In genomic region chr9:112890106-112891081, GRCh38 we compare ENCODE assay signal across 9 cellular contexts. TPM values are rescaled to one million over a fixed set of nuclear protein-coding genes. Genes with fewer than 3 reads are reported as not detected.
DNase-seq lines count a peak whose midpoint lies in the region; TF ChIP-seq lines count a peak whose summit lies in the region.
"Had no signal": no experiment of that assay in that cellular context is flagged by ENCODE, and none has a peak within 500 bp of the region (broad histone marks: within the 10 kb centered on the region; RNA-seq: fewer than 3 reads in every experiment).

SLC46A2 (minus strand) TSS chr9:112890876; CDS start chr9:112890681, 195 bp downstream.

- no peaks in the 10 kb centered on the region for H3K79me2 ChIP-seq in parathyroid adenoma

- H3K4me3 ChIP-seq in parathyroid adenoma (ENCODE audit: low read depth, low read length): peak within 1 kb of the TSS; percentile 16

- H3K9me3 ChIP-seq in parathyroid adenoma (ENCODE audit: control insufficient read depth, low read length): no peaks in the 10 kb centered on the region

- H3K4me2 ChIP-seq in parathyroid adenoma (ENCODE audit: low read length): peak within 1 kb of the TSS; percentile 80

- DNase-seq in ELF-1 (ENCODE audit: low read depth, low spot score): peak; percentile 63
- DNase-seq in astrocyte of the hippocampus (ENCODE audit: low read depth, low spot score): peak; percentile 46
- peak; percentile 21 for DNase-seq in hepatic stellate cell (ENCODE audit: low spot score)
- no peak for DNase-seq in GM10248 (ENCODE audit: extremely low spot score)
- DNase-seq in mucosa of gallbladder (ENCODE audit: low spot score): no peak
- DNase-seq in GM10266 (ENCODE audit: extremely low spot score): no peak
- no peak for DNase-seq in DMS79 (lab: John Stamatoyannopoulos, UW)
- DNase-seq: kidney glomerular epithelial cell had no signal

- no peak within 1 kb of the TSS for H3K9ac ChIP-seq in parathyroid adenoma

- no peak within 1 kb of the TSS for H3K27ac ChIP-seq in parathyroid adenoma

- peak within 1 kb of the TSS; percentile 53 for H2AFZ ChIP-seq in parathyroid adenoma

- H3K36me3 ChIP-seq in parathyroid adenoma (ENCODE audit: control insufficient read depth, insufficient read depth, low read length): no peaks in the 10 kb centered on the region

- no peaks in the 10 kb centered on the region for H3K4me1 ChIP-seq in parathyroid adenoma

- TF ChIP-seq CTCF in parathyroid adenoma (IDR thresholded peaks at IDR 0.05) (no peak), GM10248 (IDR thresholded peaks at IDR 0.05; ENCODE audit: control extremely low read depth, extremely low read depth, low read depth, missing control alignments) (no peak), GM10266 (IDR thresholded peaks at IDR 0.05; ENCODE audit: control insufficient read depth, insufficient read depth, low read depth, missing control alignments) (no peak)

- CTCF ChIA-PET in GM10248 (lab: Yijun Ruan, JAX): no interaction called here

- POLR2A ChIA-PET in GM10248 (lab: Yijun Ruan, JAX): no interaction called here

- H3K27me3 ChIP-seq in parathyroid adenoma (ENCODE audit: control insufficient read depth, insufficient read depth, low read length): no peaks in the 10 kb centered on the region

RNA-seq across cellular contexts. Expression of gene SLC46A2, which starts in this region (rescaled TPM):
- 0.14 TPM for total RNA-seq in mucosa of gallbladder

Comparison
In these comparisons a context has a peak if more than half of its experiments do, and no peak if none do; other contexts are left out.
1. DNase-seq: peak in ELF-1 (single experiment), astrocyte of the hippocampus (single experiment) and hepatic stellate cell (single experiment); none in GM10248 (single experiment), mucosa of gallbladder (single experiment), GM10266 (single experiment) and DMS79 (single experiment).